In genomic region chr2:234550511-234551107, GRCh38 we compare ENCODE assay signal across 8 cellular contexts. TPM values are rescaled to one million over a fixed set of nuclear protein-coding genes. Genes with fewer than 3 reads are reported as not detected.
DNase-seq lines count a peak whose midpoint lies in the region; ATAC-seq and TF ChIP-seq lines count a peak whose summit lies in the region.

No MANE protein-coding gene starts in this region.

- ATAC-seq in naive thymus-derived CD8-positive, alpha-beta T cell = peak; percentile 77 to 88
- no peak for ATAC-seq in HG02885 (IDR thresholded peaks at IDR 0.05; ENCODE audit: poor library complexity, unreplicated experiment)

- no peaks in the 10 kb centered on the region for H3K79me2 ChIP-seq in OCI-LY3 (ENCODE audit: low read length)

- peaks cover 6% of the 10 kb centered on the region for H3K4me1 ChIP-seq in OCI-LY3 (ENCODE audit: low read length)
- peaks cover 0 to 10% (median 5%) of the 10 kb centered on the region in 4 donors for H3K4me1 ChIP-seq in esophagus muscularis mucosa

- no peak for TF ChIP-seq EP300 in Ishikawa (IDR thresholded peaks at IDR 0.05; ENCODE audit: borderline replicate concordance)
- no peak for TF ChIP-seq EP300 in esophagus muscularis mucosa (IDR thresholded peaks at IDR 0.05)

- H3K4me2 ChIP-seq in OCI-LY3 (ENCODE audit: low read length) = peak overlapping the region; percentile 38

- no peaks in the 10 kb centered on the region for H4K20me1 ChIP-seq in OCI-LY3 (ENCODE audit: insufficient read depth, low read length)

- TF ChIP-seq POLR2A in esophagus muscularis mucosa (IDR thresholded peaks at IDR 0.05; ENCODE audit: low read depth) = no peak

- H2AFZ ChIP-seq in OCI-LY3 (ENCODE audit: low read depth, low read length) = peak overlapping the region; percentile 60; the same call in 1 of the 2 replicates

- H3K9me3 Mint-ChIP-seq in naive thymus-derived CD8-positive, alpha-beta T cell = peaks cover 0 to 10% (median 0%) of the 10 kb centered on the region in 9 donors

- H3K27ac ChIP-seq in OCI-LY3 (ENCODE audit: low read length) = no peak overlapping the region
- no peak overlapping the region for H3K27ac ChIP-seq in esophagus muscularis mucosa (replicated peaks in 1 of 4)
- no peak overlapping the region for H3K27ac ChIP-seq in substantia nigra (ENCODE audit: low read depth, low read length, poor library complexity, severe bottlenecking)

- no peak overlapping the region for H3K27ac Mint-ChIP-seq in naive thymus-derived CD8-positive, alpha-beta T cell

- H3K4me3 ChIP-seq in GM12865 (ENCODE audit: low read depth, low read length) = no peak overlapping the region
- H3K4me3 ChIP-seq in OCI-LY3 (ENCODE audit: low read length) = peak overlapping the region; percentile 3; the same call in 1 of the 2 replicates
- no peak overlapping the region for H3K4me3 ChIP-seq in esophagus muscularis mucosa

- H3K27me3 ChIP-seq in OCI-LY3 (ENCODE audit: low read depth, low read length) (peaks cover 12% of the 10 kb centered on the region), esophagus muscularis mucosa (peaks cover 0 to 21% (median 0%) of the 10 kb centered on the region in 4 donors)

- POLR2A ChIA-PET in naive thymus-derived CD8-positive, alpha-beta T cell (lab: Charles Lee) = no interaction called here

- peaks cover 2 to 12% (median 4%) of the 10 kb centered on the region in 4 donors for H3K4me1 Mint-ChIP-seq in naive thymus-derived CD8-positive, alpha-beta T cell

- no peak overlapping the region for H3K4me3 Mint-ChIP-seq in naive thymus-derived CD8-positive, alpha-beta T cell

- intact Hi-C loops in esophagus muscularis mucosa (cut with DNase I) = loop anchor here (5.0 kb wide), 1 partner anchor 557 kb away; no protein-coding TSS in a partner anchor

- peaks cover 0 to 2% (median 0%) of the 10 kb centered on the region in 3 donors for H3K36me3 Mint-ChIP-seq in naive thymus-derived CD8-positive, alpha-beta T cell

- H3K36me3 ChIP-seq in OCI-LY3 (replicated peaks; ENCODE audit: low read depth, low read length) (no peaks in the 10 kb centered on the region), esophagus muscularis mucosa (no peaks in the 10 kb centered on the region)

- TF ChIP-seq CTCF in GM12865 (IDR thresholded peaks at IDR 0.05; ENCODE audit: insufficient read depth, low read depth, low read length, missing control alignments) = peak; percentile 97
- peak; percentile 85 for TF ChIP-seq CTCF in OCI-LY3 (IDR thresholded peaks at IDR 0.05; ENCODE audit: low read depth, low read length)
- TF ChIP-seq CTCF in esophagus muscularis mucosa (IDR thresholded peaks at IDR 0.05) = peak; percentile 91 to 92 (median 92)

- peaks cover 14 to 43% (median 27%) of the 10 kb centered on the region in 5 donors for H3K27me3 Mint-ChIP-seq in naive thymus-derived CD8-positive, alpha-beta T cell

- H3K9ac ChIP-seq in OCI-LY3 (ENCODE audit: low read length) = no peak overlapping the region

- H3K9me3 ChIP-seq in OCI-LY3 (ENCODE audit: insufficient read depth, low read length) = no peaks in the 10 kb centered on the region
- H3K9me3 ChIP-seq in esophagus muscularis mucosa = no peaks in the 10 kb centered on the region

- WGBS in esophagus muscularis mucosa = 24% methylated on average over 17 of the region's 18 CpGs

- peak; percentile 99 for TF ChIP-seq RAD21 in Ishikawa (IDR thresholded peaks at IDR 0.05; ENCODE audit: low read depth)

- DNase-seq in GM12865 (ENCODE audit: low read depth) = peak; percentile 64
- DNase-seq in activated T-cell treated with anti-CD3 and anti-CD28 coated beads for 24 hours (ENCODE audit: low read depth) = peak; percentile 43
- no peak for DNase-seq in esophagus muscularis mucosa (ENCODE audit: extremely low spot score)
- peak; percentile 14 to 75 (median 47) for DNase-seq in naive thymus-derived CD8-positive, alpha-beta T cell
- peak in 42 of 49 donors; percentile 4 to 71 (median 41) for DNase-seq in substantia nigra (lab: John Stamatoyannopoulos, UW)

TF ChIP-seq in Ishikawa, 13 proteins besides CTCF, POLR2A, EP300 and RAD21:
- TF ChIP-seq YY1 (IDR thresholded peaks at IDR 0.05; ENCODE audit: low read depth) (no peak), NFIC (IDR thresholded peaks at IDR 0.05) (no peak), TAF1 (IDR thresholded peaks at IDR 0.05; ENCODE audit: low read depth) (no peak), MAX (IDR thresholded peaks at IDR 0.05) (no peak), EGR1 (IDR thresholded peaks at IDR 0.05) (no peak), USF1 (IDR thresholded peaks at IDR 0.05) (no peak), ZBTB7A (IDR thresholded peaks at IDR 0.05; ENCODE audit: low read depth) (no peak), FOXM1 (IDR thresholded peaks at IDR 0.05; ENCODE audit: borderline replicate concordance, low read depth) (no peak), REST (IDR thresholded peaks at IDR 0.05; ENCODE audit: low read depth) (no peak), TEAD4 (IDR thresholded peaks at IDR 0.05) (no peak), CEBPB (IDR thresholded peaks at IDR 0.05) (no peak), CREB1 (IDR thresholded peaks at IDR 0.05; ENCODE audit: low read depth) (no peak), TCF12 (IDR thresholded peaks at IDR 0.05; ENCODE audit: low read depth) (no peak)
TF ChIP-seq in Ishikawa: peak in this region for 0.

RNA-seq across cellular contexts. Expression of gene ARL4C, which starts 53.7 kb away (rescaled TPM):
- total RNA-seq in esophagus muscularis mucosa = 10 to 100 TPM in 1 of 4 donors, 1 to 10 TPM in 3; 3.6 to 16.4 (median 5.4) TPM
- 100 to 1,000 TPM; 137 to 142 TPM for total RNA-seq in naive thymus-derived CD8-positive, alpha-beta T cell
- 100 to 1,000 TPM in 2 of 3 donors, 10 to 100 TPM in 1; 52.9 to 140 (median 112) TPM for polyA plus RNA-seq in naive thymus-derived CD8-positive, alpha-beta T cell

Comparison
In these comparisons a context has a peak if more than half of its experiments do, and no peak if none do; other contexts are left out.
1. RNA of gene ARL4C, which starts 53.7 kb away (total RNA-seq): 137 to 142 TPM in naive thymus-derived CD8-positive, alpha-beta T cell; 3.6 to 16.4 TPM in esophagus muscularis mucosa; every median in the first group is over 4 times any median in the second.
2. Peak in every context shown above with its lines, with median percentiles within 50 percentile points of each other: CTCF ChIP-seq.